9 cellular contexts compared by ENCODE assay signal in the genomic region with DNA sequence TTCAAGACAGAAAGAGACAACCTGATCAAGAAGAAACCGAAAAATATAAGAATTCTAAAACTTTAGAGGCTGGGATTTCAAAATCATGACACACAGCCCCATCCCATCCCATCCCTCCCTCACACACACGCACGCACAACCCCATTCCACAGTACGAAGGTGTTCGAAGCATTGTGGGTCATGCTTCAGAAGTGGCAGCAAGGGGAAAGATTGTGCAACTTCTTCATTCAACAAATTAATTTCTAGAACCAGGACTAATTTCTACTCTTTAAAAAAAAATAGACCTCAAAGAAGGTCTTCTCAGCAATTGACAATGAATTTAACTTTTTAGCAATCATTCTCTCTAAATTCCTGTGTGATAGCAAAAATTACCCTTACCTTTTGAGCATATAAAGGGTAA. TPM values are rescaled to one million over a fixed set of nuclear protein-coding genes. Genes with fewer than 3 reads are reported as not detected.
DNase-seq lines count a peak whose midpoint lies in the region; ATAC-seq, FAIRE-seq and TF ChIP-seq lines count a peak whose summit lies in the region.
"Had no signal": no experiment of that assay in that cellular context is flagged by ENCODE, and none has a peak within 500 bp of the region (broad histone marks: within the 10 kb centered on the region; RNA-seq: fewer than 3 reads in every experiment).

No MANE protein-coding gene starts in this region.

- peak overlapping the region; percentile 85; the same call in 1 of the 2 replicates for H3K4me3 ChIP-seq in GM06990 (replicated peaks; ENCODE audit: low read depth, low read length)
- peak overlapping the region; percentile 62 to 86 (median 77) for H3K4me3 ChIP-seq in esophagus squamous epithelium
- H3K4me3 ChIP-seq in rectal smooth muscle tissue (ENCODE audit: low read length), result peak overlapping the region; percentile 77

- H3K36me3 ChIP-seq in GM06990 (ENCODE audit: control insufficient read depth, insufficient read depth, low read length) (no peaks in the 10 kb centered on the region), esophagus squamous epithelium (no peaks in the 10 kb centered on the region), rectal smooth muscle tissue (ENCODE audit: control insufficient read depth, insufficient read depth, low read length) (no peaks in the 10 kb centered on the region)

- H3K4me1 ChIP-seq in esophagus squamous epithelium (peaks cover 7 to 41% (median 17%) of the 10 kb centered on the region in 3 donors), rectal smooth muscle tissue (ENCODE audit: control insufficient read depth, insufficient read depth, low read length) (peaks cover 2% of the 10 kb centered on the region)

- no peak overlapping the region for H3K9ac ChIP-seq in rectal smooth muscle tissue (ENCODE audit: low read length)

- TF ChIP-seq CTCF in GM06990 (IDR thresholded peaks at IDR 0.05; ENCODE audit: insufficient read depth, low read length, poor library complexity, severe bottlenecking) (no peak), esophagus squamous epithelium (IDR thresholded peaks at IDR 0.05) (no peak)

- no peak for FAIRE-seq in GM19239 (lab: Jason Lieb, UNC)

- TF ChIP-seq POLR2A in esophagus squamous epithelium (IDR thresholded peaks at IDR 0.05), result no peak

- H3K27ac ChIP-seq in esophagus squamous epithelium (peak overlapping the region in 2 of 4 donors; percentile 90 to 91), rectal smooth muscle tissue (ENCODE audit: low read depth, low read length) (no peak overlapping the region)

- DNase-seq in GM06990 (ENCODE audit: extremely low read depth, insufficient read length), result no peak
- DNase-seq in RKO (ENCODE audit: low spot score), result peak; percentile 19
- DNase-seq in esophagus squamous epithelium (lab: John Stamatoyannopoulos, UW), result no peak
- no peak for DNase-seq in NCI-H526 (lab: John Stamatoyannopoulos, UW)
- no peak for DNase-seq in posterior cingulate gyrus
- DNase-seq in GM19239 (ENCODE audit: insufficient read length, low spot score), result no peak
- DNase-seq: stimulated activated CD4-positive, alpha-beta T cell treated with anti-CD3 and anti-CD28 coated beads, Interleukin-2, amount 100 ng/mL, for 48 hours had no signal

- no peak for ATAC-seq in GM18858 (IDR thresholded peaks at IDR 0.05; ENCODE audit: unreplicated experiment)

- intact Hi-C loops in esophagus squamous epithelium (cut with DNase I), result loop anchor here (5.0 kb wide), 1 partner anchor 68 kb away; no protein-coding TSS in a partner anchor
- intact Hi-C loops in posterior cingulate gyrus (cut with DNase I), result loop anchor here (5.0 kb wide), 1 partner anchor 68 kb away; no protein-coding TSS in a partner anchor

- no peaks in the 10 kb centered on the region for H3K27me3 ChIP-seq in GM06990 (replicated peaks; ENCODE audit: control insufficient read depth, insufficient read depth, low read length)
- no peaks in the 10 kb centered on the region for H3K27me3 ChIP-seq in esophagus squamous epithelium
- H3K27me3 ChIP-seq in rectal smooth muscle tissue (ENCODE audit: control insufficient read depth, insufficient read depth, low read length), result no peaks in the 10 kb centered on the region

- no peaks in the 10 kb centered on the region for H3K9me3 ChIP-seq in esophagus squamous epithelium

- 86 to 90% methylated on average over 5 of the region's 5 CpGs for whole genome bisulfite sequencing in esophagus squamous epithelium, 2 donors

RNA-seq across cellular contexts. Expression of a gene that starts 0.9 kb away (rescaled TPM):
- 1 to 10 TPM; 2.3 to 8.5 (median 6.0) TPM for total RNA-seq in esophagus squamous epithelium

RNA-seq across cellular contexts. Expression of a gene that starts 1.0 kb away (rescaled TPM):
- 10 to 100 TPM in 1 of 4 donors, 1 to 10 TPM in 3; 5.7 to 19.6 (median 8.0) TPM for total RNA-seq in esophagus squamous epithelium

RNA-seq across cellular contexts. Expression of a gene that starts 51.9 kb away (rescaled TPM):
- total RNA-seq in esophagus squamous epithelium, result 10 to 100 TPM; 15.4 to 31.2 (median 19.8) TPM
